Comparison of ENCODE assay signal across 8 cellular contexts in genomic region chr3:189947948-189948723, GRCh38.
DNase-seq lines count a peak whose midpoint lies in the region; ATAC-seq and TF ChIP-seq lines count a peak whose summit lies in the region.

No MANE protein-coding gene starts in this region.

- H3K27me3 Mint-ChIP-seq in natural killer cell treated with Interleukin-12 subunit alpha and Interleukin-12 subunit beta and Interleukin-15 and Interleukin-18, amount 100 ng/mL, for 72 hours, result peaks cover 12 to 16% of the 10 kb centered on the region in 2 donors

- no peak overlapping the region for H3K27ac ChIP-seq in caudate nucleus (ENCODE audit: low read depth, low read length)

- ATAC-seq in GM18498 (IDR thresholded peaks at IDR 0.05; ENCODE audit: unreplicated experiment) (peak; percentile 49), HG03457 (IDR thresholded peaks at IDR 0.05; ENCODE audit: unreplicated experiment) (no peak)
- no peak for ATAC-seq in natural killer cell treated with Interleukin-12 subunit alpha and Interleukin-12 subunit beta and Interleukin-15 and Interleukin-18, amount 100 ng/mL, for 72 hours

- TF ChIP-seq CTCF in AG10803 (conservative IDR thresholded peaks at IDR 0.05; ENCODE audit: low read length) (peak; percentile 76), retinal pigment epithelial cell (conservative IDR thresholded peaks at IDR 0.05; ENCODE audit: low read depth, low read length) (peak; percentile 65)

- H3K27ac Mint-ChIP-seq in natural killer cell treated with Interleukin-12 subunit alpha and Interleukin-12 subunit beta and Interleukin-15 and Interleukin-18, amount 100 ng/mL, for 72 hours, result no peak overlapping the region

- H3K36me3 Mint-ChIP-seq in natural killer cell treated with Interleukin-12 subunit alpha and Interleukin-12 subunit beta and Interleukin-15 and Interleukin-18, amount 100 ng/mL, for 72 hours, result no peaks in the 10 kb centered on the region

- no peaks in the 10 kb centered on the region for H3K9me3 Mint-ChIP-seq in natural killer cell treated with Interleukin-12 subunit alpha and Interleukin-12 subunit beta and Interleukin-15 and Interleukin-18, amount 100 ng/mL, for 72 hours

- H3K4me3 ChIP-seq in AG10803 (ENCODE audit: low read length) (no peak overlapping the region), retinal pigment epithelial cell (ENCODE audit: low read length) (no peak overlapping the region)

- H3K4me1 Mint-ChIP-seq in natural killer cell treated with Interleukin-12 subunit alpha and Interleukin-12 subunit beta and Interleukin-15 and Interleukin-18, amount 100 ng/mL, for 72 hours (ENCODE audit: low read depth in 2 of 2), result no peaks in the 10 kb centered on the region

- peak; percentile 35 for DNase-seq in AG10803 (ENCODE audit: low read depth)
- peak; percentile 31 for DNase-seq in NCI-H226
- DNase-seq in cerebellar cortex (ENCODE audit: low spot score), result peak; percentile 16
- no peak for DNase-seq in retinal pigment epithelial cell (ENCODE audit: low read depth)
- no peak for DNase-seq in natural killer cell treated with Interleukin-12 subunit alpha and Interleukin-12 subunit beta and Interleukin-15 and Interleukin-18, amount 100 ng/mL, for 72 hours (ENCODE audit: low spot score)
- DNase-seq in caudate nucleus (lab: John Stamatoyannopoulos, UW), result no peak

- no peak overlapping the region for H3K4me3 Mint-ChIP-seq in natural killer cell treated with Interleukin-12 subunit alpha and Interleukin-12 subunit beta and Interleukin-15 and Interleukin-18, amount 100 ng/mL, for 72 hours

Comparison
In these comparisons a context has a peak if more than half of its experiments do, and no peak if none do; other contexts are left out.
1. DNase-seq: peak in AG10803 (single experiment), NCI-H226 (single experiment) and cerebellar cortex (single experiment); none in retinal pigment epithelial cell (single experiment), natural killer cell treated with Interleukin-12 subunit alpha and Interleukin-12 subunit beta and Interleukin-15 and Interleukin-18, amount 100 ng/mL, for 72 hours (single experiment) and caudate nucleus (0 of 61).